ENCODE assay signal across 1 cellular context in genomic region chr7:67089261-67089660, GRCh38.
A peak's percentile ranks its signal among the peaks of the same experiment; 100 is the strongest.
TF ChIP-seq lines count a peak whose summit lies in the region.

No MANE protein-coding gene starts in this region.

TF ChIP-seq in HepG2, 621 proteins besides CTCF, POLR2A, EP300 and RAD21:
- 0 out of 2 replicates have a peak, but pooled peaks have one; percentile 38 for TF ChIP-seq ZBTB33 (CRISPR knock-in tag; IDR thresholded peaks at IDR 0.05)
TF ChIP-seq in HepG2: peak in this region for 1; not testable (repeated sequence) for 620.
